12 cellular contexts compared by ENCODE assay signal in the genomic region with DNA sequence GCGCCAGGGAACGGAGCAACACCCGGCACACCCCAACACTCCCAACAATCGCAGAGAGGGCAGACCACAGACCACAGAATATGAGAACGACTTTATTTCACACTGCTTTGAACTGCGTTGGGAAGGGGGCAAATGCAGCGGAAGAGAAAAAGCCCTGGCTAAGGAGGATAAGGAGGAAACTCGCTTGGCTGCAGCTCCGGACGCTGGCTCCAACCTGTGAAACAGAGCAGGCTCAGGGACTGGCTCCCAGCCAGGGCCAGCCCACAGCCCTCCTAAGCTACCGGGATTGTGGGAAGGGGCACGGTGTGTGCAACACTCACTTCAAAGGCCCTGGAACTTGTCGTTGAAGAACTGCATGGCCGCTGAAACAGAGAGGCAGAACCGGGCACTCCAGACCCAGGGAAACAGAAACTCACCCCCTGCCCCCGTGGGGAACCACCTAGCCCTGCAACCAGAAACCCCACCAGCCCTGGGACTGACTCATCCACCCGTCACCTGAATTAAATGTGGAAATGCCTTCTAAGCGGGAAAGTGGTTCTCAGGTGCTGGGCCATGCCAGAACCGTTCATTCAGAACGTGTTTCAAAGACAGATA. TPM values are rescaled to one million over a fixed set of nuclear protein-coding genes. Genes with fewer than 3 reads are reported as not detected.
DNase-seq lines count a peak whose midpoint lies in the region; ATAC-seq, FAIRE-seq and TF ChIP-seq lines count a peak whose summit lies in the region.
"Not testable (repeated sequence)": the region's sequence is repeated elsewhere in the genome, so short reads cannot be mapped to it uniquely, and the experiment has no call there.
"Had no signal": no experiment of that assay in that cellular context is flagged by ENCODE, and none has a peak within 500 bp of the region (broad histone marks: within the 10 kb centered on the region; RNA-seq: fewer than 3 reads in every experiment).

No MANE protein-coding gene starts in this region.

- not testable (repeated sequence) for TF ChIP-seq POLR2A in GM12892 (IDR thresholded peaks at IDR 0.05; ENCODE audit: low read depth, low read length)

- POLR2A ChIA-PET in PC-3 (lab: Charles Lee; ENCODE audit: unreplicated experiment): not testable (repeated sequence)

- H3K9me3 Mint-ChIP-seq in activated T-cell treated with anti-CD3 and anti-CD28 coated beads, Interleukin-2, amount 50 U/mL, for 4 hours: not testable (repeated sequence)

- not testable (repeated sequence) for H4K20me1 ChIP-seq in PC-3 (ENCODE audit: low read length)

- H3F3A ChIP-seq in PC-3 (ENCODE audit: low read length, unreplicated experiment): not testable (repeated sequence)

- not testable (repeated sequence) for DNase-seq in GM12892 (ENCODE audit: insufficient read length); PC-3; RWPE2 (ENCODE audit: low spot score); activated T-cell treated with anti-CD3 and anti-CD28 coated beads, Interleukin-2, amount 50 U/mL, for 4 hours; foreskin keratinocyte; stimulated activated naive CD8-positive, alpha-beta T cell treated with anti-CD3 and anti-CD28 coated beads, Interleukin-15, Interleukin-2, amounts not matched to agents 100 U/mL and 50 U/mL, for 24 hours

- H3K4me1 Mint-ChIP-seq in activated T-cell treated with anti-CD3 and anti-CD28 coated beads, Interleukin-2, amount 50 U/mL, for 4 hours (ENCODE audit: low read depth): not testable (repeated sequence)

- CTCF ChIA-PET in PC-3 (lab: Charles Lee): not testable (repeated sequence)

- not testable (repeated sequence) for H3K9me2 ChIP-seq in PC-3 (replicated peaks; ENCODE audit: low read length)

- BruUV-seq in PC-3 (replicated peaks; lab: Mats Ljungman, UMichigan): not testable (repeated sequence)

- not testable (repeated sequence) for H3K4me2 ChIP-seq in PC-3 (ENCODE audit: low read length)

- ATAC-seq in PC-3: peak; percentile 53
- peak; percentile 41; the same call in 2 of the 3 replicates for ATAC-seq in RWPE2 (ENCODE audit: low read depth)
- ATAC-seq in activated T-cell treated with anti-CD3 and anti-CD28 coated beads, Interleukin-2, amount 50 U/mL, for 4 hours: peak; percentile 30 to 34
- peak; percentile 63 for ATAC-seq in foreskin keratinocyte
- peak; percentile 36 for ATAC-seq in stimulated activated naive CD8-positive, alpha-beta T cell treated with anti-CD3 and anti-CD28 coated beads, Interleukin-15, Interleukin-2, amounts not matched to agents 100 U/mL and 50 U/mL, for 24 hours

- H3K36me3 Mint-ChIP-seq in activated T-cell treated with anti-CD3 and anti-CD28 coated beads, Interleukin-2, amount 50 U/mL, for 4 hours (ENCODE audit: insufficient read depth): not testable (repeated sequence)

- H3K4me1 ChIP-seq in PC-3 (ENCODE audit: insufficient read depth, low read length); RWPE2 (ENCODE audit: insufficient read depth, poor library complexity, severe bottlenecking); foreskin keratinocyte: not testable (repeated sequence)

- H3K27ac ChIP-seq in PC-3 (ENCODE audit: low read length); RWPE2 (ENCODE audit: poor library complexity, severe bottlenecking); foreskin keratinocyte: not testable (repeated sequence)

- peak; percentile 36 for FAIRE-seq in GM12892 (lab: Jason Lieb, UNC)

- H3K27me3 ChIP-seq in PC-3 (ENCODE audit: low read length); RWPE2 (ENCODE audit: insufficient read depth, poor library complexity, severe bottlenecking); foreskin keratinocyte: not testable (repeated sequence)

- intact Hi-C loops in PC-3 (cut with micrococcal nuclease): not testable (repeated sequence)

- not testable (repeated sequence) for H3K36me3 ChIP-seq in PC-3 (ENCODE audit: low read depth, low read length); RWPE2 (ENCODE audit: low read depth)

- not testable (repeated sequence) for H3K9ac ChIP-seq in PC-3 (ENCODE audit: low read length)

- H3K27me3 Mint-ChIP-seq in activated T-cell treated with anti-CD3 and anti-CD28 coated beads, Interleukin-2, amount 50 U/mL, for 4 hours (ENCODE audit: low read depth): not testable (repeated sequence)

- TF ChIP-seq CTCF in PC-3 (conservative IDR thresholded peaks at IDR 0.05; ENCODE audit: low read depth, low read length); RWPE2 (IDR thresholded peaks at IDR 0.05; ENCODE audit: poor library complexity, severe bottlenecking); foreskin keratinocyte (conservative IDR thresholded peaks at IDR 0.05): not testable (repeated sequence)

- H3K4me3 ChIP-seq in PC-3 (ENCODE audit: low read length); RWPE2 (ENCODE audit: severe bottlenecking): not testable (repeated sequence)

- H2AFZ ChIP-seq in PC-3 (ENCODE audit: low read length): not testable (repeated sequence)

- H3K9me3 ChIP-seq in PC-3 (ENCODE audit: low read length); RWPE2 (ENCODE audit: severe bottlenecking): not testable (repeated sequence)

- not testable (repeated sequence) for H3K79me2 ChIP-seq in PC-3 (ENCODE audit: low read length)

- H3K4me3 Mint-ChIP-seq in activated T-cell treated with anti-CD3 and anti-CD28 coated beads, Interleukin-2, amount 50 U/mL, for 4 hours: not testable (repeated sequence)

RNA-seq across cellular contexts. Expression of gene CXorf49B, which starts 2.4 kb away (rescaled TPM):
- not detected for polyA plus RNA-seq in GM12892 (2012; ENCODE audit: missing spikeins)
- total RNA-seq in PC-3 (2014; rRNA removed) (not detected in 2 replicates), foreskin keratinocyte (not detected in 2 replicates)
- not detected for total RNA-seq in activated T-cell treated with anti-CD3 and anti-CD28 coated beads, Interleukin-2, amount 50 U/mL, for 4 hours
- not detected in 2 replicates for polyA plus RNA-seq in foreskin keratinocyte
- total RNA-seq: A673; CD4-positive, alpha-beta memory T cell; CD4-positive, CD25-positive, alpha-beta regulatory T cell; CD8-positive, alpha-beta memory T cell had no signal
- polyA plus RNA-seq: AG04450; CD14-positive monocyte; CD4-positive, alpha-beta memory T cell; CD4-positive, CD25-positive, alpha-beta regulatory T cell; CD8-positive, alpha-beta memory T cell had no signal

RNA-seq across cellular contexts. Expression of gene CXorf49, which starts 42.7 kb away (rescaled TPM):
- polyA plus RNA-seq in GM12892 (2012; ENCODE audit: missing spikeins): not detected
- total RNA-seq in PC-3 (2014; rRNA removed) (not detected in 2 replicates), foreskin keratinocyte (not detected in 2 replicates)
- total RNA-seq in activated T-cell treated with anti-CD3 and anti-CD28 coated beads, Interleukin-2, amount 50 U/mL, for 4 hours: not detected
- polyA plus RNA-seq in foreskin keratinocyte: not detected in 2 replicates
- total RNA-seq: A673; CD4-positive, alpha-beta memory T cell; CD4-positive, CD25-positive, alpha-beta regulatory T cell; CD8-positive, alpha-beta memory T cell had no signal
- polyA plus RNA-seq: AG04450; CD14-positive monocyte; CD4-positive, alpha-beta memory T cell; CD4-positive, CD25-positive, alpha-beta regulatory T cell; CD8-positive, alpha-beta memory T cell had no signal
